Comparison of ENCODE assay signal across 26 cellular contexts in the genomic region with DNA sequence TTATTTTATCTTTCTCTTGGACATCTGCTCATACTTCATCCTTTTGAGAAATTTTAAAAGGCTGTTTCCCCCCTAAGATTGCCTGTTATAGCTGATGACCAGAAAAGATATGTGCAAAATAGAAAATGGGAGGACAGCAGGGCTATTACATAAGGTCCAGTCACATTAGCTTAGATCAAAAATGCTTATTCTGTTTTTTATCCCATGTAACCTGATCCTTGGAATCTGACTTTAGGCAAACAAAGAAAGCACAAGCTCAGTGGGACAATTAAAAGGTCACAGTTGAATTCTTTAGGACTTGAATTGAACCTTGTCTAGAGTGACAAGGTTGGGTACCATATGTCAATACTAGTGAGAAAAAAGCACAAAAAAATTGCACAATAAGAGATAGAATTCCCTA.
DNase-seq lines count a peak whose midpoint lies in the region; ATAC-seq and TF ChIP-seq lines count a peak whose summit lies in the region.
"Had no signal": no experiment of that assay in that cellular context is flagged by ENCODE, and none has a peak within 500 bp of the region (broad histone marks: within the 10 kb centered on the region; RNA-seq: fewer than 3 reads in every experiment).

No MANE protein-coding gene starts in this region.

- DNase-seq in DMS153 (lab: John Stamatoyannopoulos, UW) (peak; percentile 16), DMS153 treated with DMSO at 0.1 percent for 48 hours (lab: John Stamatoyannopoulos, UW; ENCODE audit: unreplicated experiment) (no peak), NCI-H2171 (lab: John Stamatoyannopoulos, UW) (peak; percentile 78), SHP77 treated with DMSO at 0.1 percent for 48 hours (lab: John Stamatoyannopoulos, UW) (peak; percentile 53), neural progenitor cell (ENCODE audit: low spot score) (peak; percentile 3)
- no peak for DNase-seq in natural killer cell treated with Interleukin-12 subunit alpha and Interleukin-12 subunit beta and Interleukin-15 and Interleukin-18, amount 100 ng/mL, for 72 hours (ENCODE audit: low spot score)
- DNase-seq: activated CD8-positive, alpha-beta T cell treated with anti-CD3 and anti-CD28 coated beads, Interleukin-2, amount 10 ng/mL, durations not matched to agents 7 days and 5 days; activated T-cell treated with anti-CD3 and anti-CD28 coated beads for 4 hours; aorta; Calu3; foreskin melanocyte; left cardiac atrium; NCI-H2081; NCI-H526; SK-N-SH; stimulated activated naive CD4-positive, alpha-beta T cell had no signal

- H3K79me2 ChIP-seq in neural progenitor cell (ENCODE audit: low read depth) = no peaks in the 10 kb centered on the region
- H3K79me2 ChIP-seq: hepatocyte had no signal

- no peaks in the 10 kb centered on the region for H3F3A ChIP-seq in neural progenitor cell (ENCODE audit: low read depth)

- no peak for TF ChIP-seq CTCF in neural progenitor cell (IDR thresholded peaks at IDR 0.05)

- H3K4me3 ChIP-seq in neural progenitor cell = no peak overlapping the region
- H3K4me3 ChIP-seq: coronary artery, esophagus muscularis mucosa, hepatocyte had no signal

- H4K20me1 ChIP-seq in neural progenitor cell (ENCODE audit: low read depth) = no peaks in the 10 kb centered on the region

- H3K4me2 ChIP-seq in neural progenitor cell = no peak overlapping the region
- H3K4me2 ChIP-seq: hepatocyte, SK-N-SH had no signal

- no peaks in the 10 kb centered on the region for H3K36me3 Mint-ChIP-seq in neural progenitor cell
- H3K36me3 Mint-ChIP-seq in natural killer cell treated with Interleukin-12 subunit alpha and Interleukin-12 subunit beta and Interleukin-15 and Interleukin-18, amount 100 ng/mL, for 72 hours = no peaks in the 10 kb centered on the region
- H3K36me3 Mint-ChIP-seq: activated naive CD8-positive, alpha-beta T cell had no signal

- H3K27me3 ChIP-seq in neural progenitor cell = no peaks in the 10 kb centered on the region
- H3K27me3 ChIP-seq: esophagus muscularis mucosa, hepatocyte had no signal

- peaks cover 10% of the 10 kb centered on the region for H3K4me1 ChIP-seq in neural progenitor cell
- H3K4me1 ChIP-seq: esophagus muscularis mucosa had no signal

- H3K27ac Mint-ChIP-seq in neural progenitor cell = peak overlapping the region; percentile 36
- H3K27ac Mint-ChIP-seq in natural killer cell treated with Interleukin-12 subunit alpha and Interleukin-12 subunit beta and Interleukin-15 and Interleukin-18, amount 100 ng/mL, for 72 hours = no peak overlapping the region
- H3K27ac Mint-ChIP-seq: activated CD8-positive, alpha-beta T cell treated with anti-CD3 and anti-CD28 coated beads, Interleukin-2, amount 10 ng/mL, durations not matched to agents 7 days and 5 days; activated naive CD8-positive, alpha-beta T cell; progenitor cell of endocrine pancreas; T-helper 1 cell treated with Interleukin-12 subunit alpha and Interleukin-12 subunit beta and Interleukin-4 antibody, amounts not matched to agents 30 μg/mL and 1 μg/mL, for 36 hours had no signal

- peaks cover 15% of the 10 kb centered on the region for H3K4me1 Mint-ChIP-seq in neural progenitor cell
- H3K4me1 Mint-ChIP-seq in natural killer cell treated with Interleukin-12 subunit alpha and Interleukin-12 subunit beta and Interleukin-15 and Interleukin-18, amount 100 ng/mL, for 72 hours (ENCODE audit: low read depth in 2 of 2) = no peaks in the 10 kb centered on the region

- no peak overlapping the region for H3K27ac ChIP-seq in neural progenitor cell
- H3K27ac ChIP-seq: 22Rv1, coronary artery, esophagus muscularis mucosa, hepatocyte, RWPE1 had no signal

- peaks cover 2% of the 10 kb centered on the region for H3K9me3 Mint-ChIP-seq in neural progenitor cell
- H3K9me3 Mint-ChIP-seq in natural killer cell treated with Interleukin-12 subunit alpha and Interleukin-12 subunit beta and Interleukin-15 and Interleukin-18, amount 100 ng/mL, for 72 hours = peaks cover 15% of the 10 kb centered on the region
- H3K9me3 Mint-ChIP-seq: T-helper 1 cell treated with Interleukin-12 subunit alpha and Interleukin-12 subunit beta and Interleukin-4 antibody, amounts not matched to agents 30 μg/mL and 1 μg/mL, for 36 hours had no signal

- H3K9ac ChIP-seq in neural progenitor cell = no peak overlapping the region
- H3K9ac ChIP-seq: SK-N-SH had no signal

- no peaks in the 10 kb centered on the region for H3K36me3 ChIP-seq in neural progenitor cell
- H3K36me3 ChIP-seq: esophagus muscularis mucosa had no signal

- no peaks in the 10 kb centered on the region for H3K27me3 Mint-ChIP-seq in neural progenitor cell (ENCODE audit: insufficient read depth, low read depth)
- H3K27me3 Mint-ChIP-seq in natural killer cell treated with Interleukin-12 subunit alpha and Interleukin-12 subunit beta and Interleukin-15 and Interleukin-18, amount 100 ng/mL, for 72 hours = no peaks in the 10 kb centered on the region
- H3K27me3 Mint-ChIP-seq: progenitor cell of endocrine pancreas had no signal

- H3K4me3 Mint-ChIP-seq in neural progenitor cell = no peak overlapping the region
- H3K4me3 Mint-ChIP-seq in natural killer cell treated with Interleukin-12 subunit alpha and Interleukin-12 subunit beta and Interleukin-15 and Interleukin-18, amount 100 ng/mL, for 72 hours = no peak overlapping the region
- H3K4me3 Mint-ChIP-seq: activated CD8-positive, alpha-beta T cell treated with anti-CD3 and anti-CD28 coated beads, Interleukin-2, amount 10 ng/mL, durations not matched to agents 7 days and 5 days; activated naive CD8-positive, alpha-beta T cell; T-helper 1 cell treated with Interleukin-12 subunit alpha and Interleukin-12 subunit beta and Interleukin-4 antibody, amounts not matched to agents 30 μg/mL and 1 μg/mL, for 36 hours had no signal

- ATAC-seq in GM21390 (IDR thresholded peaks at IDR 0.05; ENCODE audit: unreplicated experiment) = no peak
- ATAC-seq in natural killer cell treated with Interleukin-12 subunit alpha and Interleukin-12 subunit beta and Interleukin-15 and Interleukin-18, amount 100 ng/mL, for 72 hours = no peak
- no peak for ATAC-seq in HG02610 (IDR thresholded peaks at IDR 0.05; ENCODE audit: unreplicated experiment)
- ATAC-seq: activated CD8-positive, alpha-beta T cell treated with anti-CD3 and anti-CD28 coated beads, Interleukin-2, amount 10 ng/mL, durations not matched to agents 7 days and 5 days; left cardiac atrium had no signal

- H3K9me3 ChIP-seq in neural progenitor cell (ENCODE audit: low read depth) = no peaks in the 10 kb centered on the region
- H3K9me3 ChIP-seq: esophagus muscularis mucosa, SK-N-SH had no signal

- no peak overlapping the region for H2AFZ ChIP-seq in neural progenitor cell (replicated peaks)
- H2AFZ ChIP-seq: hepatocyte had no signal

Comparison
In these comparisons a context has a peak if more than half of its experiments do, and no peak if none do; other contexts are left out.
1. DNase-seq: peak in DMS153 (single experiment), NCI-H2171 (single experiment), SHP77 treated with DMSO at 0.1 percent for 48 hours (single experiment) and neural progenitor cell (single experiment); none in DMS153 treated with DMSO at 0.1 percent for 48 hours (single experiment) and natural killer cell treated with Interleukin-12 subunit alpha and Interleukin-12 subunit beta and Interleukin-15 and Interleukin-18, amount 100 ng/mL, for 72 hours (single experiment).